ENCODE assay signal across 1 cellular context in the genomic region with DNA sequence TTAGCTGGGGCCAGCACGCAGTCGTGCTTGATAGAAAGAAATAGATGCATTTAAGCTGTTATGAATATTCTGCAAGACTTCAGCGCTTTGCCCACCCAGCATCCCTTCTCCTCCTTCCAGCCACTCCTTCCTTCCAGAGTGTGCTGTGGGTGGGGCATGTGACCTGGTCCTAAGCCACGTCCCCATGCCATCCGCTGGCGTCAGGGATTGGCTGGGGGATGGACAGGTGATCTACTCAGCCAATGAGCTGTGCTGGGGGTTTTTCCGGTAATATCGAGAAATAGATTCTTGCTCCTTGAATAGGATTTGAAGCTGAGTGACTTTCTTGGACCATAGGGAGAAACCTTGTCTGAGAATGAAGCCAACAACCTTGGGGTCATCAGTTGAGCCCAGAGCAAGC.
TF ChIP-seq lines count a peak whose summit lies in the region.

No MANE protein-coding gene starts in this region.

TF ChIP-seq in K562, 482 proteins besides CTCF, POLR2A, EP300 and RAD21 (continued from another document):
- TF ChIP-seq NFYB (IDR thresholded peaks at IDR 0.05; ENCODE audit: extremely low read depth, insufficient read length) (peak; percentile 70), E2F6 (IDR thresholded peaks at IDR 0.05; ENCODE audit: borderline replicate concordance in 1 of 2, extremely low read depth in 1 of 2, insufficient read depth in 1 of 2, insufficient read length in 1 of 2, low read depth in 1 of 2, low read length in 1 of 2, poor library complexity in 1 of 2, severe bottlenecking in 1 of 2) (no peak), ZBTB49 (CRISPR knock-in tag; IDR thresholded peaks at IDR 0.05; ENCODE audit: borderline replicate concordance) (no peak), ZNF146 (CRISPR knock-in tag; IDR thresholded peaks at IDR 0.05; ENCODE audit: unreplicated experiment) (no peak), KLF13 (tag; IDR thresholded peaks at IDR 0.05; ENCODE audit: borderline replicate concordance, low read depth) (no peak), ZNF212 (CRISPR knock-in tag; IDR thresholded peaks at IDR 0.05) (no peak), ZBTB17 (CRISPR knock-in tag; IDR thresholded peaks at IDR 0.05) (no peak), USF2 (CRISPR knock-in tag; IDR thresholded peaks at IDR 0.05) (peak; percentile 81), RAD51 (IDR thresholded peaks at IDR 0.05; ENCODE audit: borderline replicate concordance, low read depth) (peak; percentile 69), ZNF143 (CRISPR knock-in tag; IDR thresholded peaks at IDR 0.05) (no peak), ZNF184 (CRISPR knock-in tag; IDR thresholded peaks at IDR 0.05) (no peak), KLF10 (CRISPR knock-in tag; IDR thresholded peaks at IDR 0.05) (no peak), ELF1 (tag; IDR thresholded peaks at IDR 0.05) (no peak)
- TF ChIP-seq, protein P1, sequence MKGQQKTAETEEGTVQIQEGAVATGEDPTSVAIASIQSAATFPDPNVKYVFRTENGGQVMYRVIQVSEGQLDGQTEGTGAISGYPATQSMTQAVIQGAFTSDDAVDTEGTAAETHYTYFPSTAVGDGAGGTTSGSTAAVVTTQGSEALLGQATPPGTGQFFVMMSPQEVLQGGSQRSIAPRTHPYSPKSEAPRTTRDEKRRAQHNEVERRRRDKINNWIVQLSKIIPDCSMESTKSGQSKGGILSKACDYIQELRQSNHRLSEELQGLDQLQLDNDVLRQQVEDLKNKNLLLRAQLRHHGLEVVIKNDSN (CRISPR knock-in tag; IDR thresholded peaks at IDR 0.05), result peak; percentile 77
- TF ChIP-seq, protein P2, sequence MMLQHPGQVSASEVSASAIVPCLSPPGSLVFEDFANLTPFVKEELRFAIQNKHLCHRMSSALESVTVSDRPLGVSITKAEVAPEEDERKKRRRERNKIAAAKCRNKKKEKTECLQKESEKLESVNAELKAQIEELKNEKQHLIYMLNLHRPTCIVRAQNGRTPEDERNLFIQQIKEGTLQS (IDR thresholded peaks at IDR 0.05), result no peak
- TF ChIP-seq, protein P2 (CRISPR knock-in tag; conservative IDR thresholded peaks at IDR 0.05), result no peak
- TF ChIP-seq, protein P3, sequence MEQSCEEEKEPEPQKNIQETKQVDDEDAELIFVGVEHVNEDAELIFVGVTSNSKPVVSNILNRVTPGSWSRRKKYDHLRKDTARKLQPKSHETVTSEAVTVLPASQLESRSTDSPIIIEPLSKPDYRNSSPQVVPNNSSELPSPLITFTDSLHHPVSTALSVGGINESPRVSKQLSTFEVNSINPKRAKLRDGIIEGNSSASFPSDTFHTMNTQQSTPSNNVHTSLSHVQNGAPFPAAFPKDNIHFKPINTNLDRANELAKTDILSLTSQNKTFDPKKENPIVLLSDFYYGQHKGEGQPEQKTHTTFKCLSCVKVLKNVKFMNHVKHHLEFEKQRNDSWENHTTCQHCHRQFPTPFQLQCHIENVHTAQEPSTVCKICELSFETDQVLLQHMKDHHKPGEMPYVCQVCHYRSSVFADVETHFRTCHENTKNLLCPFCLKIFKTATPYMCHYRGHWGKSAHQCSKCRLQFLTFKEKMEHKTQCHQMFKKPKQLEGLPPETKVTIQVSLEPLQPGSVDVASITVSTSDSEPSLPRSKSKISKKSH (CRISPR knock-in tag; IDR thresholded peaks at IDR 0.05), result no peak
